ENCODE assay signal across 19 cellular contexts in the genomic region with DNA sequence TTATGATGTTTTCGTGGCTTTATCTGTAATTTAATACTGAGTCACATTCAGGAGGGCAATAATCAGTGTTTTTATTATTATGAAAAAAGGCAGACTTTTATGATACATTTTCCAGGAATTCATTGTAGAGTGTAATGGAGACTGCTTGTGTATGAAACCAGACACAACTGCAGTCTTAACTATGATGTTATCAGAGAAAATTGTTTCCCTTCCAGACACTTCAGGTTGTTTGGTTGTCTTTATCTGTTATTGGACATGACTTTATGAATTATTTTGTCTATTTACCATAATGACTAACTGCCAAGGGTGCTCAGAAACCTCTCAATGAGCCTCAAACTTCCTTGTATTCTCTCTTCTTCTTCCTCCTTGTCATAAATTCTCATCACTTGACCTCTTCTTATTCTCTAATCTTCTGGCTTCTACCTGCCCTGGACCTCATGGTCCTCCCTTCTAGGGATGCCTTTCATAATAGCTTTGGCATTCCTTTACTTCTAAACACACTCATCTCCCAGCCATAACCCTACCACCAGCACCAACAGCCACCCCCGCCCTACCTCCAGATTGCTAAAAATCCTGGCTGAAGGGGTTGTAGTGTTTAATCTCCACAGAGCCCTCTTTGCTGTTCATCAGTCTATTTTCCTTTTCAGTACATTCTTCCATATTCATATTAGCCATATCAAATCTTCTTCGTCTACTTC.
A peak's percentile ranks its signal among the peaks of the same experiment; 100 is the strongest.
DNase-seq lines count a peak whose midpoint lies in the region; ATAC-seq and TF ChIP-seq lines count a peak whose summit lies in the region.
"Had no signal": no experiment of that assay in that cellular context is flagged by ENCODE, and none has a peak within 500 bp of the region (broad histone marks: within the 10 kb centered on the region; RNA-seq: fewer than 3 reads in every experiment).

No MANE protein-coding gene starts in this region.

- H3K27me3 Mint-ChIP-seq in T-helper 17 cell: no peaks in the 10 kb centered on the region
- H3K27me3 Mint-ChIP-seq: CD4-positive, CD25-positive, alpha-beta regulatory T cell had no signal

- H3K4me2 ChIP-seq in skeletal muscle satellite cell (ENCODE audit: low read length): peak overlapping the region; percentile 65
- H3K4me2 ChIP-seq: GM23338 had no signal

- peak; percentile 53 for DNase-seq in HCEC 1CT
- peak; percentile 63 for DNase-seq in adipocyte (ENCODE audit: low read depth)
- DNase-seq in fibroblast of villous mesenchyme (ENCODE audit: low read depth): peak; percentile 83
- DNase-seq in T-helper 17 cell: no peak
- no peak for DNase-seq in activated CD4-positive, alpha-beta T cell treated with anti-CD3 and anti-CD28 coated beads, Interleukin-2, amount 50 U/mL, for 4 hours
- DNase-seq in NCI-H82 treated with DMSO at 0.1 percent for 48 hours (lab: John Stamatoyannopoulos, UW; ENCODE audit: unreplicated experiment): no peak
- DNase-seq: activated CD4-positive, alpha-beta T cell treated with anti-CD3 and anti-CD28 coated beads for 1 hour; activated gamma-delta T cell; CD4-positive, CD25-positive, alpha-beta regulatory T cell; foreskin fibroblast; lower lobe of right lung; MV-4-11; NCI-H2171 treated with DMSO at 0.1 percent for 48 hours; Right ventricle myocardium superior had no signal

- H3K36me3 ChIP-seq in adipocyte (ENCODE audit: control insufficient read depth, insufficient read depth, low read length, severe bottlenecking) (no peaks in the 10 kb centered on the region), skeletal muscle satellite cell (ENCODE audit: insufficient read depth, low read length) (no peaks in the 10 kb centered on the region)
- H3K36me3 ChIP-seq: lower lobe of right lung had no signal

- no peak for ATAC-seq in T-helper 17 cell
- ATAC-seq: GM23338, lower lobe of right lung had no signal

- H3K27me3 ChIP-seq in adipocyte (replicated peaks; ENCODE audit: control insufficient read depth, insufficient read depth, low read length) (no peaks in the 10 kb centered on the region), skeletal muscle satellite cell (ENCODE audit: control insufficient read depth, insufficient read depth, low read length) (no peaks in the 10 kb centered on the region)

- TF ChIP-seq CTCF in fibroblast of villous mesenchyme (IDR thresholded peaks at IDR 0.05; ENCODE audit: insufficient read depth, low read depth, low read length): no peak

- H3K27ac Mint-ChIP-seq in T-helper 17 cell: no peak overlapping the region
- H3K27ac Mint-ChIP-seq: brain; nephron; T-helper 2 cell treated with Interferon-gamma antibody and Interleukin-4, amounts not matched to agents 5 μg/mL and 100 μg/mL, for 36 hours had no signal

- H3K4me3 ChIP-seq in adipocyte (ENCODE audit: low read length): no peak overlapping the region
- no peak overlapping the region for H3K4me3 ChIP-seq in fibroblast of villous mesenchyme (ENCODE audit: low read depth, low read length)
- H3K4me3 ChIP-seq in skeletal muscle satellite cell (ENCODE audit: low read length): no peak overlapping the region
- H3K4me3 ChIP-seq: GM23338, lower lobe of right lung had no signal

- H3K4me1 ChIP-seq in adipocyte (ENCODE audit: control insufficient read depth, insufficient read depth, low read length): peaks cover 8% of the 10 kb centered on the region
- H3K4me1 ChIP-seq in skeletal muscle satellite cell (ENCODE audit: control insufficient read depth, insufficient read depth, low read length): peaks cover 30% of the 10 kb centered on the region
- H3K4me1 ChIP-seq: lower lobe of right lung had no signal

- no peak overlapping the region for H3K9ac ChIP-seq in adipocyte (ENCODE audit: low read length)
- peak overlapping the region; percentile 17 for H3K9ac ChIP-seq in skeletal muscle satellite cell (ENCODE audit: low read depth, low read length)

- peaks cover 13% of the 10 kb centered on the region for H3K9me3 ChIP-seq in adipocyte (ENCODE audit: control insufficient read depth, low read length)
- H3K9me3 ChIP-seq in skeletal muscle satellite cell (replicated peaks; ENCODE audit: low read length): peaks cover 6% of the 10 kb centered on the region
- H3K9me3 ChIP-seq in T-helper 17 cell (ENCODE audit: control insufficient read depth, low read length, poor library complexity, severe bottlenecking): no peaks in the 10 kb centered on the region
- H3K9me3 ChIP-seq: lower lobe of right lung had no signal

- no peak overlapping the region for H3K4me3 Mint-ChIP-seq in T-helper 17 cell
- H3K4me3 Mint-ChIP-seq: brain; CD4-positive, CD25-positive, alpha-beta regulatory T cell; GM23338; nephron; T-helper 2 cell treated with Interferon-gamma antibody and Interleukin-4, amounts not matched to agents 5 μg/mL and 100 μg/mL, for 36 hours had no signal

- H3K4me1 Mint-ChIP-seq in T-helper 17 cell: no peaks in the 10 kb centered on the region

- peaks cover 7% of the 10 kb centered on the region for H3K36me3 Mint-ChIP-seq in T-helper 17 cell (ENCODE audit: low read depth)

Comparison
In these comparisons a context has a peak if more than half of its experiments do, and no peak if none do; other contexts are left out.
1. DNase-seq: peak in HCEC 1CT (single experiment), adipocyte (single experiment) and fibroblast of villous mesenchyme (single experiment); none in T-helper 17 cell (0 of 3), activated CD4-positive, alpha-beta T cell treated with anti-CD3 and anti-CD28 coated beads, Interleukin-2, amount 50 U/mL, for 4 hours (0 of 2) and NCI-H82 treated with DMSO at 0.1 percent for 48 hours (single experiment).